ENCODE assay signal across 8 cellular contexts in genomic region chr7:135492151-135492550, GRCh38.
"Had no signal": no experiment of that assay in that cellular context is flagged by ENCODE, and none has a peak within 500 bp of the region (broad histone marks: within the 10 kb centered on the region; RNA-seq: fewer than 3 reads in every experiment).

No MANE protein-coding gene starts in this region.

- H3K27ac Mint-ChIP-seq: H9 had no signal

- FAIRE-seq: H54, HTR-8/SVneo, K562 had no signal

- H3K4me3 Mint-ChIP-seq: H9 had no signal

- H3K4me3 ChIP-seq: GM23248, K562 had no signal

- H3K9me3 Mint-ChIP-seq: H9 had no signal

- H2AFZ ChIP-seq: GM23248 had no signal

- DNase-seq: GM23248, GOT3, H9, HCEC 1CT, IMR-90 had no signal

- H3K27ac ChIP-seq: GM23248 had no signal

- H3K9ac ChIP-seq: GM23248 had no signal
